ENCODE assay signal across 10 cellular contexts in the genomic region with DNA sequence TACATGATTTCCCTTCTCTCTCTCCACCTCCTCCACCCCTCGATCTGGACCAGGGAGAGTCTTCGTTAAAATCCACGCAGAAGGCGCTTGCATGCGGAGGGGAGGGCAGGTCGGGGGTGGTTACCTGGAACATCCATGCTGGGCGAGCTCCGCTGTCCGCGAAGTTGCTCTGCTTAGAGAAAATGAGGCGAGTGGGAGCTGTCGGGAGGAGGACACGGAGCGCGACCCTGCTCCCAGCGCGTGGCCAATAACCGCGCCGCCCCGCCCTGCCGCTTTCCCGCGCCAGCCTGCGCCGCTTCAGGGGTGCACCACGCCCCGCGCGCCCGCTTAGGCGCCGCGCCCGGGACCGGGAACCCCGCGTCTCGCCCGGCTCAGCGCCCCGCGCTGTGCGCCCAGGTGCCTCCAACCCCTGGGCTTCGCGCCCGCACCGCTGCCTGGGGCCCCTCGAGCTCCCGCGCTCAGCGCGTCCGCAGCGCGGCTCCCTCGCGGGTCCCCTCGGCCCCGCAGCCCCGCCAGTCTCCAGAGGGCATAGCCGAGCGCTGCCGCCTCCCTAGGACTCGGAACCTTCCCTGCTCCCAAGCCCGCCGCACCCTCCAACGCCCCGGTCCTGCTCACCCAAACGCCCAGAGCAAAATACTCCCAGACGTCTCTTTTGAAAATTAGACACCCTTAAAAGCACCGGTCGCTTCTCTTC. TPM values are rescaled to one million over a fixed set of nuclear protein-coding genes. Genes with fewer than 3 reads are reported as not detected.
DNase-seq lines count a peak whose midpoint lies in the region; ATAC-seq and TF ChIP-seq lines count a peak whose summit lies in the region.
"Had no signal": no experiment of that assay in that cellular context is flagged by ENCODE, and none has a peak within 500 bp of the region (broad histone marks: within the 10 kb centered on the region; RNA-seq: fewer than 3 reads in every experiment).

No MANE protein-coding gene starts in this region.

- H2AFZ ChIP-seq in PC-3 (ENCODE audit: low read length) (peak overlapping the region; percentile 69), smooth muscle cell (ENCODE audit: low read depth) (peak overlapping the region; percentile 22)

- TF ChIP-seq CTCF in PC-3 (conservative IDR thresholded peaks at IDR 0.05; ENCODE audit: low read depth, low read length): no peak
- no peak for TF ChIP-seq CTCF in smooth muscle cell (IDR thresholded peaks at IDR 0.05; ENCODE audit: borderline replicate concordance, insufficient read depth, poor library complexity, severe bottlenecking)

- H4K20me1 ChIP-seq in PC-3 (ENCODE audit: low read length) (no peaks in the 10 kb centered on the region), smooth muscle cell (ENCODE audit: low read depth) (no peaks in the 10 kb centered on the region)

- POLR2A ChIA-PET in PC-3 (lab: Charles Lee; ENCODE audit: unreplicated experiment): no interaction called here

- no peaks in the 10 kb centered on the region for H3K9me2 ChIP-seq in PC-3 (replicated peaks; ENCODE audit: low read length)

- H3K4me3 Mint-ChIP-seq in activated T-helper 17 cell treated with anti-CD3 and anti-CD28 coated beads, Interleukin-2, amount 50 U/mL, for 72 hours: no peak overlapping the region

- H3K79me2 ChIP-seq in PC-3 (ENCODE audit: low read length) (no peaks in the 10 kb centered on the region), smooth muscle cell (ENCODE audit: low read depth) (no peaks in the 10 kb centered on the region)

- CTCF ChIA-PET in PC-3 (lab: Charles Lee): interaction anchor here (0.7 to 0.8 kb wide), 2 partner anchors 91 to 786 kb away, joined by 4 to 8 read pairs; no protein-coding TSS in a partner anchor

- H3K36me3 Mint-ChIP-seq in activated T-helper 17 cell treated with anti-CD3 and anti-CD28 coated beads, Interleukin-2, amount 50 U/mL, for 72 hours (ENCODE audit: low read depth): no peaks in the 10 kb centered on the region

- H3K4me2 ChIP-seq in PC-3 (ENCODE audit: low read length) (peak overlapping the region; percentile 88), smooth muscle cell (peak overlapping the region; percentile 97)

- intact Hi-C loops in PC-3 (cut with micrococcal nuclease): loop anchor here (1.0 to 5.0 kb wide), 2 partner anchors 1611 to 1761 kb away; no protein-coding TSS in a partner anchor
- intact Hi-C loops in left colon (cut with DNase I, micrococcal nuclease): loop anchor here in 1 of 2 donors (10.0 kb wide), 1 partner anchor 1609 kb away; no protein-coding TSS in a partner anchor

- peaks cover 30% of the 10 kb centered on the region for H3K27me3 Mint-ChIP-seq in activated T-helper 17 cell treated with anti-CD3 and anti-CD28 coated beads, Interleukin-2, amount 50 U/mL, for 72 hours

- H3K4me3 ChIP-seq in PC-3 (ENCODE audit: low read length) (peak overlapping the region; percentile 66), smooth muscle cell (peak overlapping the region; percentile 49)

- ATAC-seq in PC-3 (peak; percentile 25), left colon (no peak)
- no peak for ATAC-seq in activated T-helper 17 cell treated with anti-CD3 and anti-CD28 coated beads, Interleukin-2, amount 50 U/mL, for 72 hours (replicated peaks)

- H3K27ac ChIP-seq in PC-3 (ENCODE audit: low read length) (no peak overlapping the region), smooth muscle cell (ENCODE audit: low read depth) (no peak overlapping the region)

- H3K36me3 ChIP-seq in PC-3 (ENCODE audit: low read depth, low read length) (no peaks in the 10 kb centered on the region), smooth muscle cell (ENCODE audit: low read depth) (no peaks in the 10 kb centered on the region)

- peaks cover 75% of the 10 kb centered on the region for H3K27me3 ChIP-seq in PC-3 (ENCODE audit: low read length)
- H3K27me3 ChIP-seq in smooth muscle cell (ENCODE audit: low read depth): peaks cover 92% of the 10 kb centered on the region

- H3K27ac Mint-ChIP-seq in activated T-helper 17 cell treated with anti-CD3 and anti-CD28 coated beads, Interleukin-2, amount 50 U/mL, for 72 hours: no peak overlapping the region

- H3K9ac ChIP-seq in PC-3 (ENCODE audit: low read length) (no peak overlapping the region), smooth muscle cell (ENCODE audit: low read depth) (no peak overlapping the region)

- no peaks in the 10 kb centered on the region for H3K9me3 Mint-ChIP-seq in activated T-helper 17 cell treated with anti-CD3 and anti-CD28 coated beads, Interleukin-2, amount 50 U/mL, for 72 hours

- H3K9me3 ChIP-seq in PC-3 (ENCODE audit: low read length) (no peaks in the 10 kb centered on the region), smooth muscle cell (replicated peaks; ENCODE audit: low read depth) (no peaks in the 10 kb centered on the region)

- no TSS peak for BruUV-seq in PC-3 (replicated peaks; lab: Mats Ljungman, UMichigan)

- H3K4me1 ChIP-seq in PC-3 (ENCODE audit: insufficient read depth, low read length) (peaks cover 10% of the 10 kb centered on the region; the same call in 1 of the 2 replicates), smooth muscle cell (ENCODE audit: low read depth) (peaks cover 2% of the 10 kb centered on the region)

- 5% methylated on average over 71 of the region's 73 CpGs for WGBS in smooth muscle cell (ENCODE audit: low lambda C conversion rate)

- H3K4me1 Mint-ChIP-seq in activated T-helper 17 cell treated with anti-CD3 and anti-CD28 coated beads, Interleukin-2, amount 50 U/mL, for 72 hours: peaks cover 5% of the 10 kb centered on the region

- H3F3A ChIP-seq in PC-3 (ENCODE audit: low read length, unreplicated experiment) (no peaks in the 10 kb centered on the region), smooth muscle cell (ENCODE audit: low read depth) (no peaks in the 10 kb centered on the region)

- DNase-seq in DMS79 treated with DMSO at 0.1 percent for 48 hours (lab: John Stamatoyannopoulos, UW) (peak; percentile 28), DMS79 (lab: John Stamatoyannopoulos, UW) (no peak), PC-3 (no peak), glomerular visceral epithelial cell (ENCODE audit: extremely low spot score) (peak; percentile 23), smooth muscle cell (lab: John Stamatoyannopoulos, UW; ENCODE audit: unreplicated experiment) (no peak), left colon (no peak)
- no peak for DNase-seq in effector CD8-positive, alpha-beta T cell (lab: John Stamatoyannopoulos, UW)

RNA-seq across cellular contexts. Expression of a gene that starts 0.6 kb away (rescaled TPM):
- total RNA-seq in PC-3 (2014; rRNA removed) (not detected in 2 replicates), smooth muscle cell (not detected in 2 replicates), left colon (1 to 10 TPM in 1 of 2 donors, under 1 TPM in 1; 0.40 to 1.1 TPM)
- not detected in 2 replicates for polyA plus RNA-seq in smooth muscle cell
- total RNA-seq in activated T-helper 17 cell treated with anti-CD3 and anti-CD28 coated beads, Interleukin-2, amount 50 U/mL, for 72 hours: not detected
- total RNA-seq: posterior vena cava, subcutaneous adipose tissue had no signal

Comparison
In these comparisons a context has a peak if more than half of its experiments do, and no peak if none do; other contexts are left out.
1. DNase-seq: peak in DMS79 treated with DMSO at 0.1 percent for 48 hours (single experiment) and glomerular visceral epithelial cell (single experiment); none in DMS79 (single experiment), PC-3 (single experiment), smooth muscle cell (single experiment), effector CD8-positive, alpha-beta T cell (single experiment) and left colon (0 of 2).